ENCODE assay signal across 12 cellular contexts in the genomic region with DNA sequence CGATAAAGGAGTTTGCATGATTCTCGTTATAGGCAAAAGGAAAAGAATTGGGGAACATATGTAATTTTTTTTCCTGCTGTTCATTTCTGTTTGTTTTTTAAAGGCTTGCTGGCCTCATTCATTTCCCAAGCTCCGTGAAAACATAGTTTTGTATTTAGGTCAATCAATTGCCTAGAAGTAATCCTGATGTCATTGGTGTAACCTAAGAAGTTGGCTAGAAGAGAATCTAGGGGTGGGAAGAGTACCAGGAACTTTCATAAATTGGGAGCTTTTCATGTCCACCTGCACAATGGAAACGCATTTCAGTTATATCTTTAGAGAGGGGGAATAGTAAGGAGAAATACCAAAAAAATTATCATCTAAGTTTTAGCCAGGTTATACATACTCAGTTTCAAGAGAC. TPM values are rescaled to one million over a fixed set of nuclear protein-coding genes. Genes with fewer than 3 reads are reported as not detected.
DNase-seq lines count a peak whose midpoint lies in the region; ATAC-seq and TF ChIP-seq lines count a peak whose summit lies in the region.
"Had no signal": no experiment of that assay in that cellular context is flagged by ENCODE, and none has a peak within 500 bp of the region (broad histone marks: within the 10 kb centered on the region; RNA-seq: fewer than 3 reads in every experiment).

No MANE protein-coding gene starts in this region.

- ATAC-seq in DND-41 (ENCODE audit: insufficient read depth, low read depth) (no peak), GM19324 (IDR thresholded peaks at IDR 0.05; ENCODE audit: low FRiP score, unreplicated experiment) (no peak), GM21825 (IDR thresholded peaks at IDR 0.05; ENCODE audit: unreplicated experiment) (no peak)

- 0 out of 2 replicates have a peak overlapping the region, but pooled peaks have one; percentile 24 for H3K4me2 ChIP-seq in DND-41 (ENCODE audit: insufficient read depth, low read length)
- peak overlapping the region; percentile 16 for H3K4me2 ChIP-seq in osteoblast (ENCODE audit: insufficient read depth, low read length)

- H3K27ac ChIP-seq in DND-41 (ENCODE audit: low read length): no peak overlapping the region
- no peak overlapping the region for H3K27ac ChIP-seq in HUES64 (ENCODE audit: low read depth, low read length)
- peak overlapping the region; percentile 84 for H3K27ac ChIP-seq in osteoblast (ENCODE audit: low read depth, low read length)
- H3K27ac ChIP-seq: ovary had no signal

- 91% methylated on average over 3 of the region's 4 CpGs for WGBS in HUES64

- H3K4me1 ChIP-seq in DND-41 (ENCODE audit: insufficient read depth, low read length): peaks cover 35% of the 10 kb centered on the region
- H3K4me1 ChIP-seq in HUES64 (ENCODE audit: insufficient read depth, low read length): peaks cover 43% of the 10 kb centered on the region
- H3K4me1 ChIP-seq in osteoblast (ENCODE audit: insufficient read depth, low read length): peaks cover 27% of the 10 kb centered on the region

- TF ChIP-seq CTCF in DND-41 (IDR thresholded peaks at IDR 0.05; ENCODE audit: borderline replicate concordance, extremely low read depth, low read length, poor library complexity, severe bottlenecking) (no peak), osteoblast (IDR thresholded peaks at IDR 0.05; ENCODE audit: extremely low read depth, low read depth, low read length) (no peak)

- H3K9me3 ChIP-seq in DND-41 (ENCODE audit: insufficient read depth, low read length, severe bottlenecking): no peaks in the 10 kb centered on the region
- no peaks in the 10 kb centered on the region for H3K9me3 ChIP-seq in HUES64 (ENCODE audit: insufficient read depth, low read depth, low read length)
- H3K9me3 ChIP-seq in osteoblast (ENCODE audit: low read depth, low read length): no peaks in the 10 kb centered on the region
- H3K9me3 ChIP-seq: ovary had no signal

- no peak for DNase-seq in DND-41
- peak; percentile 15 for DNase-seq in dermis blood vessel endothelial cell
- DNase-seq in osteoblast (ENCODE audit: insufficient read length, low spot score, missing footprints): no peak
- DNase-seq in NCI-H510A treated with DMSO at 0.1 percent for 48 hours (lab: John Stamatoyannopoulos, UW): no peak
- DNase-seq: foreskin melanocyte; ovary; RPMI8226; stimulated activated CD4-positive, alpha-beta T cell treated with anti-CD3 and anti-CD28 coated beads, Interleukin-4, amount 100 ng/mL, for 1 hour; T-helper 9 cell had no signal

- H3K4me3 ChIP-seq in DND-41 (ENCODE audit: low read depth in 1 of 2, low read length in 2 of 2) (no peak overlapping the region), HUES64 (ENCODE audit: low read length) (peak overlapping the region; percentile 5; the same call in 1 of the 2 replicates), osteoblast (ENCODE audit: insufficient read depth, low read length) (no peak overlapping the region)
- H3K4me3 ChIP-seq: ovary had no signal

- peaks cover 7% of the 10 kb centered on the region for H3K27me3 ChIP-seq in DND-41 (ENCODE audit: insufficient read depth, low read length, poor library complexity)
- H3K27me3 ChIP-seq in HUES64 (ENCODE audit: insufficient read depth, low read length): peaks cover 8% of the 10 kb centered on the region
- peaks cover 8% of the 10 kb centered on the region for H3K27me3 ChIP-seq in osteoblast (ENCODE audit: insufficient read depth, low read length)
- H3K27me3 ChIP-seq: ovary had no signal

- H3K36me3 ChIP-seq in DND-41 (ENCODE audit: insufficient read depth, low read length): no peaks in the 10 kb centered on the region
- H3K36me3 ChIP-seq in HUES64 (ENCODE audit: insufficient read depth, low read length): no peaks in the 10 kb centered on the region
- no peaks in the 10 kb centered on the region for H3K36me3 ChIP-seq in osteoblast (ENCODE audit: insufficient read depth, low read length)
- H3K36me3 ChIP-seq: ovary had no signal

- H4K20me1 ChIP-seq in DND-41 (ENCODE audit: insufficient read depth, low read length): peaks cover 24% of the 10 kb centered on the region; the same call in 1 of the 2 replicates
- H4K20me1 ChIP-seq in osteoblast (ENCODE audit: insufficient read depth, low read length): peaks cover 47% of the 10 kb centered on the region

- no peak overlapping the region for H3K9ac ChIP-seq in DND-41 (ENCODE audit: low read depth, low read length)
- no peak overlapping the region for H3K9ac ChIP-seq in HUES64 (ENCODE audit: low read depth, low read length)

- no peak overlapping the region for H2AFZ ChIP-seq in DND-41 (ENCODE audit: low read depth, low read length)
- H2AFZ ChIP-seq in osteoblast (ENCODE audit: low read length): no peak overlapping the region

- H3K79me2 ChIP-seq in DND-41 (ENCODE audit: insufficient read depth, low read length): peaks cover 21% of the 10 kb centered on the region
- peaks cover 77% of the 10 kb centered on the region for H3K79me2 ChIP-seq in osteoblast (ENCODE audit: insufficient read depth, low read length)

RNA-seq across cellular contexts. Expression of a gene that starts 3.8 kb away (rescaled TPM):
- polyA plus RNA-seq in HUES64 (2013, experiment 1 of 2): 26.8 TPM
- 23.9 TPM for polyA plus RNA-seq in HUES64 (2013, experiment 2 of 2)
- total RNA-seq in dermis blood vessel endothelial cell: 91.4 and 101 TPM in 2 replicates
- total RNA-seq in osteoblast: 50.3 and 53.0 TPM in 2 replicates
